Comparison of ENCODE assay signal across 11 cellular contexts in genomic region chr7:75962607-75963382, GRCh38. TPM values are rescaled to one million over a fixed set of nuclear protein-coding genes. Genes with fewer than 3 reads are reported as not detected.
DNase-seq lines count a peak whose midpoint lies in the region; ATAC-seq, FAIRE-seq and TF ChIP-seq lines count a peak whose summit lies in the region.
"Had no signal": no experiment of that assay in that cellular context is flagged by ENCODE, and none has a peak within 500 bp of the region (broad histone marks: within the 10 kb centered on the region; RNA-seq: fewer than 3 reads in every experiment).

No MANE protein-coding gene starts in this region.

- H3K36me3 ChIP-seq in ACC112 (ENCODE audit: insufficient read depth, low read length): 0 out of 2 replicates have a peak, but pooled peaks cover 5% of the 10 kb centered on the region
- peaks cover 0 to 5% (median 0%) of the 10 kb centered on the region in 3 donors for H3K36me3 ChIP-seq in pancreas
- H3K36me3 ChIP-seq in H7 (replicated peaks; ENCODE audit: control insufficient read depth, insufficient read depth, low read length): peaks cover 7% of the 10 kb centered on the region

- H3K4me1 ChIP-seq in ACC112 (ENCODE audit: control insufficient read depth, insufficient read depth, low read length, unreplicated experiment) (peaks cover 17% of the 10 kb centered on the region), pancreas (peaks cover 0 to 2% (median 0%) of the 10 kb centered on the region in 3 donors)

- H3K27ac ChIP-seq in ACC112 (ENCODE audit: low read depth, low read length): peak overlapping the region; percentile 87
- peak overlapping the region; percentile 3 to 41 (median 8) for H3K27ac ChIP-seq in pancreas
- H3K27ac ChIP-seq: A549 had no signal

- H3K27me3 ChIP-seq in ACC112 (ENCODE audit: insufficient read depth, low read length) (no peaks in the 10 kb centered on the region), pancreas (no peaks in the 10 kb centered on the region), H7 (ENCODE audit: control insufficient read depth, insufficient read depth, low read length) (no peaks in the 10 kb centered on the region)

- 58 to 61% methylated on average over 18 of the region's 18 CpGs for whole genome bisulfite sequencing in pancreas, 2 donors

- ATAC-seq in Right ventricle myocardium superior (ENCODE audit: poor library complexity): peak; percentile 20
- ATAC-seq in pancreas: peak in 3 of 4 donors; percentile 6 to 17 (median 14)
- ATAC-seq: A549 had no signal

- no peaks in the 10 kb centered on the region for H3K9me3 ChIP-seq in pancreas
- H3K9me3 ChIP-seq: A549 had no signal

- H2AFZ ChIP-seq in ACC112 (ENCODE audit: low read length, unreplicated experiment): peak overlapping the region; percentile 67

- FAIRE-seq in pancreas (lab: Jason Lieb, UNC): no peak
- FAIRE-seq: A549, H1 had no signal

- intact Hi-C loops in Right ventricle myocardium superior (cut with DNase I) (no loop called here), pancreas (cut with DNase I) (no loop called here)

- no peaks in the 10 kb centered on the region for H3K79me2 ChIP-seq in ACC112 (ENCODE audit: control insufficient read depth, insufficient read depth, low read length, unreplicated experiment)

- DNase-seq in astrocyte of the cerebellum (ENCODE audit: low read depth) (peak; percentile 37), Right ventricle myocardium superior (peak; percentile 69), pancreas (no peak), pons (ENCODE audit: low spot score) (no peak), H7 (no peak), medulla oblongata (ENCODE audit: extremely low spot score) (no peak)
- DNase-seq in activated naive CD4-positive, alpha-beta T cell (lab: John Stamatoyannopoulos, UW): no peak
- DNase-seq: stimulated activated CD4-positive, alpha-beta T cell treated with anti-CD3 and anti-CD28 coated beads, Interleukin-15, amount 100 ng/mL, for 24 hours had no signal

- TF ChIP-seq CTCF in astrocyte of the cerebellum (IDR thresholded peaks at IDR 0.05; ENCODE audit: low read depth, low read length, missing control alignments): peak; percentile 5
- no peak for TF ChIP-seq CTCF in pancreas (IDR thresholded peaks at IDR 0.05)

- H3K4me3 ChIP-seq in ACC112 (ENCODE audit: low read depth, low read length) (peak overlapping the region; percentile 30; the same call in 1 of the 2 replicates), astrocyte of the cerebellum (ENCODE audit: low read depth, low read length) (no peak overlapping the region), pancreas (no peak overlapping the region), H7 (ENCODE audit: insufficient read depth, low read depth, low read length) (no peak overlapping the region)
- H3K4me3 ChIP-seq: A549 had no signal

- in situ Hi-C loops in astrocyte of the cerebellum (cut with HindIII; ENCODE audit: low sequenced_read_pairs): loop anchor here (5.0 kb wide), 1 partner anchor 55 kb away; no protein-coding TSS in a partner anchor

RNA-seq across cellular contexts. Expression of gene TMEM120A, which starts 31.6 kb away (rescaled TPM):
- total RNA-seq in Right ventricle myocardium superior: 90.7 TPM
- 10 to 100 TPM; 29.5 to 38.7 (median 33.6) TPM for total RNA-seq in pancreas
- polyA plus RNA-seq in pancreas: 10 to 100 TPM; 71.8 to 72.0 TPM
- total RNA-seq in H7 (2014; rRNA removed; shearing (Covaris generic)): 11.0 and 12.8 TPM in 2 replicates

RNA-seq across cellular contexts. Expression of gene POR, which starts 47.8 kb away (rescaled TPM):
- 54.7 TPM for total RNA-seq in Right ventricle myocardium superior
- total RNA-seq in pancreas: 10 to 100 TPM; 29.7 to 71.6 (median 41.7) TPM
- polyA plus RNA-seq in pancreas: 10 to 100 TPM; 84.2 to 99.0 TPM
- 120 and 142 TPM in 2 replicates for total RNA-seq in H7 (2014; rRNA removed; shearing (Covaris generic))

Comparison
In these comparisons a context has a peak if more than half of its experiments do, and no peak if none do; other contexts are left out.
1. DNase-seq: peak in astrocyte of the cerebellum (single experiment) and Right ventricle myocardium superior (single experiment); none in pancreas (0 of 6), pons (single experiment), activated naive CD4-positive, alpha-beta T cell (0 of 4), H7 (single experiment) and medulla oblongata (single experiment).